In the genomic region with DNA sequence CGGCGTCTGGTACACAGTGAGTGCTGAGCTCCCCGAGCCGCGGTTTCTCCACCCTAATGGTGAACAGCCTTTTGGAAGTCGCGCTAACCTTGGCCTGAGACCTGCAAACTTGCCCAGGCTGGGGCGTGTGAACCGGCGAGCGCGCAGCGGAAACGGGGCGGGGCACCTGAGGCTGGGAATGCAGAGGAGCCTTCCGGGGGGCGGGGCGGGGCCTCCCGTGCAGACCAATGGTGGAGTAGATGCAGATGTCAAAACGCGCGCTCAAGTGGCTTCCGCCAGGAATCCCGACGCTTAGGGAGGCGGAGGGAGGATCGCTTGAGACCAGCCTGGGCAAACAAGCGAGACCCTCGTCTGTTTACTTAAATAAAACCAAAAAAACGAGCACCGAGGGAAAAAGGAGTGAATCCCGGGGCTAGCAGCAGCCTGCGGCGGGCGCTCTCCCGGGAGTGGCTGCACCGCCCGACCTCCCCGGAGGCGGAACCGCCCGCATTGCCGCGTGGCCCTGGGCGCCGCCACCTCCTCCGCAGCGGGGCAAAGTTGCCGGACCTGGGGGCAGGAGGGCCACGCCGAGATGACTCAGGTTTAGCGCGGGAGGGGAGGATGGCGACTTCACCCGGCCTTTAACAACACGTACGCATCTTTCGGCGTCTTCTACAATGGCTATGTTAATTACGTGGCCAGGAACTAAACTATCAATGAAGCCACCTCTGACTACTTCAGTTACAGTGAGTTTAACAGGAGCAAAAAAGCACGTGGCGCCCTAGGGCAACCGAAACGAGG, we compare ENCODE assay signal across 8 cellular contexts. TPM values are rescaled to one million over a fixed set of nuclear protein-coding genes. Genes with fewer than 3 reads are reported as not detected.
DNase-seq lines count a peak whose midpoint lies in the region; ATAC-seq and TF ChIP-seq lines count a peak whose summit lies in the region.

No MANE protein-coding gene starts in this region.

- H3K27ac Mint-ChIP-seq in activated naive CD4-positive, alpha-beta T cell treated with anti-CD3 and anti-CD28 coated beads, Interleukin-2, amount 50 U/mL, for 72 hours, result peak overlapping the region; percentile 94 to 98
- peak overlapping the region; percentile 94 for H3K27ac Mint-ChIP-seq in type B pancreatic cell

- peak overlapping the region; percentile 98 for H3K4me3 ChIP-seq in GM12875 (ENCODE audit: low read depth, low read length)

- peaks cover 40 to 42% of the 10 kb centered on the region in 2 donors for H3K36me3 Mint-ChIP-seq in activated naive CD4-positive, alpha-beta T cell treated with anti-CD3 and anti-CD28 coated beads, Interleukin-2, amount 50 U/mL, for 72 hours
- peaks cover 6% of the 10 kb centered on the region for H3K36me3 Mint-ChIP-seq in type B pancreatic cell

- DNase-seq in NCI-H128 (lab: John Stamatoyannopoulos, UW; ENCODE audit: unreplicated experiment), result peak; percentile 74
- DNase-seq in SKM-1 (lab: John Stamatoyannopoulos, UW; ENCODE audit: unreplicated experiment), result peak; percentile 82
- peak; percentile 93 to 94 for DNase-seq in activated naive CD4-positive, alpha-beta T cell treated with anti-CD3 and anti-CD28 coated beads, Interleukin-2, amount 50 U/mL, for 72 hours (ENCODE audit: low spot score in 2 of 2)
- DNase-seq in cardiac septum (ENCODE audit: low spot score), result peak; percentile 98
- peak; percentile 67 for DNase-seq in pons (ENCODE audit: low spot score)
- peak; percentile 91 for DNase-seq in type B pancreatic cell (ENCODE audit: extremely low spot score, unreplicated experiment)

- H3K4me3 Mint-ChIP-seq in type B pancreatic cell, result peak overlapping the region; percentile 99

- peak; percentile 51 for ATAC-seq in HG02763 (IDR thresholded peaks at IDR 0.05; ENCODE audit: unreplicated experiment)
- peak; percentile 63 to 71 for ATAC-seq in activated naive CD4-positive, alpha-beta T cell treated with anti-CD3 and anti-CD28 coated beads, Interleukin-2, amount 50 U/mL, for 72 hours

- intact Hi-C loops in cardiac septum (cut with DNase I), result no loop called here

- TF ChIP-seq CTCF in GM12875 (IDR thresholded peaks at IDR 0.05; ENCODE audit: borderline replicate concordance, insufficient read depth, low read depth, low read length) (no peak), type B pancreatic cell (conservative IDR thresholded peaks at IDR 0.05) (peak; percentile 15)

- peaks cover 0 to 3% of the 10 kb centered on the region in 2 donors for H3K9me3 Mint-ChIP-seq in activated naive CD4-positive, alpha-beta T cell treated with anti-CD3 and anti-CD28 coated beads, Interleukin-2, amount 50 U/mL, for 72 hours
- H3K9me3 Mint-ChIP-seq in type B pancreatic cell, result no peaks in the 10 kb centered on the region

- no peaks in the 10 kb centered on the region for H3K27me3 Mint-ChIP-seq in type B pancreatic cell

- H3K4me1 Mint-ChIP-seq in type B pancreatic cell (ENCODE audit: unreplicated experiment), result peaks cover 30% of the 10 kb centered on the region

RNA-seq across cellular contexts. Expression of a gene that starts 2.2 kb away (rescaled TPM):
- total RNA-seq in activated naive CD4-positive, alpha-beta T cell treated with anti-CD3 and anti-CD28 coated beads, Interleukin-2, amount 50 U/mL, for 72 hours, result 100 to 1,000 TPM; 413 to 682 TPM
- total RNA-seq in cardiac septum (0.35 TPM), type B pancreatic cell (ENCODE audit: low replicate concordance) (50.7 and 109 TPM in 2 replicates)

RNA-seq across cellular contexts. Expression of a gene that starts 40.1 kb away (rescaled TPM):
- total RNA-seq in activated naive CD4-positive, alpha-beta T cell treated with anti-CD3 and anti-CD28 coated beads, Interleukin-2, amount 50 U/mL, for 72 hours, result not detected
- total RNA-seq in cardiac septum (3.8 TPM), type B pancreatic cell (ENCODE audit: low replicate concordance) (0.79 and 0.94 TPM in 2 replicates)

Comparison
In these comparisons a context has a peak if more than half of its experiments do, and no peak if none do; other contexts are left out.
1. Peak in every context shown above with its lines: DNase-seq, ATAC-seq and H3K4me3 ChIP-seq.
2. RNA of a gene that starts 2.2 kb away (total RNA-seq): 413 to 682 TPM in activated naive CD4-positive, alpha-beta T cell treated with anti-CD3 and anti-CD28 coated beads, Interleukin-2, amount 50 U/mL, for 72 hours and 50.7 to 109 TPM in type B pancreatic cell; 0.35 TPM in cardiac septum (single experiment); every median in the first group is over 10 times any median in the second.